Comparison of ENCODE assay signal across 14 cellular contexts in the genomic region with DNA sequence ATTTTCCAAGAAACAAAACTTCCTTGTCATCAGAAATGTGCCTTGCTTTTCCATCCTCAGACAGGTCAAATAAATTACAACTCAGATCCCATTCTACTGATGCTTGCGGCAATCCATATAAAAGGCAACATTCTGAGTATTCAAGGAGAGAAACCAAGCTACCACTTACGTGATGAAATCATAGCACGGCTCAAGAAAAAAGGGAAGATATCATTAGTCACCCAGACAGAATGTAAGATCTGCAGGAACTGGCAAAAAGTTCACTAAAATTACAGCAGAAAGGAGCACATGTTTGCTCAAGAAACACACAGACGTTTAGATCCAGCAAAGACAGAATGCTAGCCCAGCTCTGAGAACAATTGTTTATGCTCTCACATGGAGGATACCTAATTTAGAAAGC.
DNase-seq lines count a peak whose midpoint lies in the region; ATAC-seq and TF ChIP-seq lines count a peak whose summit lies in the region.
"Had no signal": no experiment of that assay in that cellular context is flagged by ENCODE, and none has a peak within 500 bp of the region (broad histone marks: within the 10 kb centered on the region; RNA-seq: fewer than 3 reads in every experiment).

No MANE protein-coding gene starts in this region.

- TF ChIP-seq CTCF in AG04450 (IDR thresholded peaks at IDR 0.05; ENCODE audit: low read depth, low read length) (no peak), HFFc6 (IDR thresholded peaks at IDR 0.05) (no peak)

- peaks cover 12% of the 10 kb centered on the region for H3K4me1 Mint-ChIP-seq in HFFc6 (ENCODE audit: low read depth)
- H3K4me1 Mint-ChIP-seq in effector memory CD8-positive, alpha-beta T cell (ENCODE audit: low read depth in 2 of 2): no peaks in the 10 kb centered on the region

- no peaks in the 10 kb centered on the region; the same call in 1 of the 2 replicates for H3K9me3 Mint-ChIP-seq in HFFc6
- no peaks in the 10 kb centered on the region for H3K9me3 Mint-ChIP-seq in effector memory CD8-positive, alpha-beta T cell

- H3K27me3 Mint-ChIP-seq in HFFc6 (ENCODE audit: insufficient read depth): peaks cover 4% of the 10 kb centered on the region
- H3K27me3 Mint-ChIP-seq in effector memory CD8-positive, alpha-beta T cell: peaks cover 9 to 41% of the 10 kb centered on the region in 2 donors

- ATAC-seq in effector memory CD8-positive, alpha-beta T cell (replicated peaks): no peak
- no peak for ATAC-seq in GM21515 (IDR thresholded peaks at IDR 0.05; ENCODE audit: unreplicated experiment)
- no peak for ATAC-seq in HG03457 (IDR thresholded peaks at IDR 0.05; ENCODE audit: unreplicated experiment)
- ATAC-seq: naive thymus-derived CD8-positive, alpha-beta T cell had no signal

- H3K4me3 Mint-ChIP-seq in HFFc6: peak overlapping the region; percentile 56
- H3K4me3 Mint-ChIP-seq in effector memory CD8-positive, alpha-beta T cell: no peak overlapping the region
- H3K4me3 Mint-ChIP-seq: naive thymus-derived CD8-positive, alpha-beta T cell had no signal

- no peak overlapping the region for H3K4me3 ChIP-seq in AG04450 (ENCODE audit: low read depth, low read length)
- H3K4me3 ChIP-seq: vagina had no signal

- POLR2A ChIA-PET in AG04450 (lab: Yijun Ruan, JAX): no interaction called here

- peak overlapping the region; percentile 35 for H3K27ac Mint-ChIP-seq in HFFc6
- no peak overlapping the region for H3K27ac Mint-ChIP-seq in effector memory CD8-positive, alpha-beta T cell

- H3K27ac ChIP-seq in AG04450 (ENCODE audit: low read depth, low read length): no peak overlapping the region
- H3K27ac ChIP-seq: C4-2B, vagina, VCaP had no signal

- no peaks in the 10 kb centered on the region for H3K9me3 ChIP-seq in AG04450 (ENCODE audit: control insufficient read depth, insufficient read depth, low read length)
- H3K9me3 ChIP-seq: vagina had no signal

- CTCF ChIA-PET in AG04450 (lab: Charles Lee): no interaction called here

- H3K36me3 Mint-ChIP-seq in HFFc6 (ENCODE audit: low read depth): no peaks in the 10 kb centered on the region
- H3K36me3 Mint-ChIP-seq in effector memory CD8-positive, alpha-beta T cell (ENCODE audit: insufficient read depth): no peaks in the 10 kb centered on the region

- DNase-seq in AG04450 (ENCODE audit: low read depth, low spot score) (peak; percentile 10), HFFc6 (peak; percentile 51), SKM-1 treated with dmso at 0.1 percent for 144 hours (lab: John Stamatoyannopoulos, UW; ENCODE audit: unreplicated experiment) (peak; percentile 70), fibroblast of the conjunctiva (ENCODE audit: low read depth) (peak; percentile 49)
- no peak for DNase-seq in effector memory CD8-positive, alpha-beta T cell
- no peak for DNase-seq in stimulated activated CD4-positive, alpha-beta T cell treated with anti-CD3 and anti-CD28 coated beads, Interleukin-12 subunit alpha, Interleukin-12 subunit beta, amount 100 ng/mL, for 4 hours
- DNase-seq: activated T-cell treated with anti-CD3 and anti-CD28 coated beads, Interleukin-2, amount 50 U/mL, for 1 hour; naive thymus-derived CD8-positive, alpha-beta T cell; NCI-H2029 treated with DMSO at 0.1 percent for 48 hours had no signal

- H3K27me3 ChIP-seq in AG04450 (ENCODE audit: control insufficient read depth, insufficient read depth, low read length): no peaks in the 10 kb centered on the region
- H3K27me3 ChIP-seq: vagina had no signal

Comparison
In these comparisons a context has a peak if more than half of its experiments do, and no peak if none do; other contexts are left out.
1. DNase-seq: peak in AG04450 (single experiment), HFFc6 (single experiment), SKM-1 treated with dmso at 0.1 percent for 144 hours (single experiment) and fibroblast of the conjunctiva (single experiment); none in effector memory CD8-positive, alpha-beta T cell (0 of 3) and stimulated activated CD4-positive, alpha-beta T cell treated with anti-CD3 and anti-CD28 coated beads, Interleukin-12 subunit alpha, Interleukin-12 subunit beta, amount 100 ng/mL, for 4 hours (single experiment).